10 cellular contexts compared by ENCODE assay signal in the genomic region with DNA sequence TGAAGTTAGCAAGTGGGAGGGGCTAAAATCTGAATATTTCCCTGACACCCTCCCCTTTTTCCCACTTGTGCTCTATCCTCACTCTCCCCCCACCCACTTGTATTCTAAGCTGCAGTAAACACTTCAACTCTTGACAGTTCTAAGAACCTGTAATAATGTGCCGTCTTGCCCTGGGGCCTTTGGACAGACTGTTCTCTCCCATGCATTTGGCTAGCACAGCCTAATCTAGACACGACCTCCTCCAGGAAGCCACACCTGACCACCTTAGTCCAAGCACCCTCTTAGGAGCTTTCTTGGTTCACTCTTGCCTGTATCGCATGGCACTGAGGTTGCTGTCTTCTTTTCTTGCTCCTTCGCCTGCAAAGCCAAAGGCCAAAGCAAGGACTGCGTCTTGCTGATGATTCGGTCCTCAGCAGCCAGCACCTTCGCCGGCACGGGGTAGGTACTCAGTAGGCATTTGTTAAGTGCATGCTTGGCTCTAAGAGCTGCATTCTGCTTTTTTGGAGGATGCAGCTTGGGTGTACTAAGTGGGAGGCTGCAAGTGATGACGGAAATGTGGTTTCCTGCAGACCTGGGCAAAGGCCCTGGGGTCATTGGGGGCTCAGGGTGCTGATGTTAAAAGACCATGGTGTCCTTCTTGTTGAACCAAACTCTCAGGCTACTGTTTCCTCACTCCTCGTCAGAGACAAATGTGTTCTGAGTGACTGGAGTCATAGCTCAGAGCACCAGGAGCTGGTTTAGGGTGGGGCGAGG. TPM values are rescaled to one million over a fixed set of nuclear protein-coding genes. Genes with fewer than 3 reads are reported as not detected.
DNase-seq lines count a peak whose midpoint lies in the region; FAIRE-seq and TF ChIP-seq lines count a peak whose summit lies in the region.
"Had no signal": no experiment of that assay in that cellular context is flagged by ENCODE, and none has a peak within 500 bp of the region (broad histone marks: within the 10 kb centered on the region; RNA-seq: fewer than 3 reads in every experiment).

No MANE protein-coding gene starts in this region.

- DNase-seq in HT-29 (ENCODE audit: low spot score) (peak; percentile 42), bronchial epithelial cell (ENCODE audit: low read depth) (no peak), RKO (ENCODE audit: low spot score) (no peak), GOT3 (lab: John Stamatoyannopoulos, UW) (no peak), AG08396 (ENCODE audit: low spot score) (no peak), chondrocyte (ENCODE audit: low spot score) (no peak)
- DNase-seq: NCI-H446 treated with DMSO at 0.1 percent for 48 hours had no signal

- no peaks in the 10 kb centered on the region for H3K27me3 Mint-ChIP-seq in chondrocyte (ENCODE audit: low read depth)
- H3K27me3 Mint-ChIP-seq: IgD-negative memory B cell had no signal

- no peak for TF ChIP-seq CTCF in bronchial epithelial cell (IDR thresholded peaks at IDR 0.05; ENCODE audit: insufficient read depth, low read length, severe bottlenecking)
- no peak for TF ChIP-seq CTCF in chondrocyte (IDR thresholded peaks at IDR 0.05)

- H3K4me3 ChIP-seq in BLaER1 treated with 17β-estradiol and CSF1 and Interleukin-3, amounts not matched to agents 10 nM and 100 nM = peak overlapping the region in 2 of 10 experiments; percentile 82 to 89; a peak in 3 of 20 replicates
- no peak overlapping the region for H3K4me3 ChIP-seq in bronchial epithelial cell (ENCODE audit: low read depth, low read length)
- peak overlapping the region in 1 of 2 donors; percentile 3 for H3K4me3 ChIP-seq in mucosa of rectum (ENCODE audit: low read length in 2 of 2)

- peak overlapping the region in 7 of 11 experiments; percentile 7 to 99 (median 96); a peak in 8 of 22 replicates for H3K9ac ChIP-seq in BLaER1 treated with 17β-estradiol and CSF1 and Interleukin-3, amounts not matched to agents 10 nM and 100 nM
- peak overlapping the region in 1 of 2 donors; percentile 24 for H3K9ac ChIP-seq in mucosa of rectum (ENCODE audit: low read depth in 1 of 2, low read length in 2 of 2)

- H3K4me2 ChIP-seq in BLaER1 treated with 17β-estradiol and CSF1 and Interleukin-3, amounts not matched to agents 10 nM and 100 nM = peak overlapping the region; percentile 91 to 99 (median 94)

- no peaks in the 10 kb centered on the region for H3K9me3 ChIP-seq in BLaER1 treated with 17β-estradiol and CSF1 and Interleukin-3, amounts not matched to agents 10 nM and 100 nM (replicated peaks in 1 of 11)
- H3K9me3 ChIP-seq in mucosa of rectum (ENCODE audit: control insufficient read depth in 2 of 2, low read length in 2 of 2) = no peaks in the 10 kb centered on the region

- peaks cover 37 to 52% (median 48%) of the 10 kb centered on the region in 10 experiments for H3K4me1 ChIP-seq in BLaER1 treated with 17β-estradiol and CSF1 and Interleukin-3, amounts not matched to agents 10 nM and 100 nM
- H3K4me1 ChIP-seq in mucosa of rectum (ENCODE audit: control insufficient read depth in 2 of 2, insufficient read depth in 2 of 2, low read length in 2 of 2) = peaks cover 19 to 33% of the 10 kb centered on the region in 2 donors

- H3K27me3 ChIP-seq in BLaER1 treated with 17β-estradiol and CSF1 and Interleukin-3, amounts not matched to agents 10 nM and 100 nM = no peaks in the 10 kb centered on the region
- no peaks in the 10 kb centered on the region for H3K27me3 ChIP-seq in bronchial epithelial cell (ENCODE audit: control insufficient read depth, insufficient read depth, low read length)
- no peaks in the 10 kb centered on the region for H3K27me3 ChIP-seq in mucosa of rectum (ENCODE audit: control insufficient read depth in 2 of 2, insufficient read depth in 2 of 2, low read length in 2 of 2)

- peak; percentile 77 for FAIRE-seq in bronchial epithelial cell (lab: Jason Lieb, UNC)

- no peaks in the 10 kb centered on the region for H3K36me3 Mint-ChIP-seq in chondrocyte (ENCODE audit: low read depth)

- peaks cover 0 to 12% (median 0%) of the 10 kb centered on the region in 11 experiments; a peak in 2 of 22 replicates for H4K20me1 ChIP-seq in BLaER1 treated with 17β-estradiol and CSF1 and Interleukin-3, amounts not matched to agents 10 nM and 100 nM

- H3K9me3 Mint-ChIP-seq in chondrocyte (ENCODE audit: low read depth) = no peaks in the 10 kb centered on the region
- H3K9me3 Mint-ChIP-seq: IgD-negative memory B cell had no signal

- peaks cover 20% of the 10 kb centered on the region for H3K4me1 Mint-ChIP-seq in chondrocyte (ENCODE audit: low read depth)

- H3K4me3 Mint-ChIP-seq in chondrocyte (ENCODE audit: unreplicated experiment) = no peak overlapping the region

- peak overlapping the region in 7 of 11 experiments; percentile 96 to 99 (median 98); a peak in 9 of 22 replicates for H3K27ac ChIP-seq in BLaER1 treated with 17β-estradiol and CSF1 and Interleukin-3, amounts not matched to agents 10 nM and 100 nM
- peak overlapping the region; percentile 43 to 57 for H3K27ac ChIP-seq in mucosa of rectum (ENCODE audit: low read depth in 2 of 2, low read length in 2 of 2)

- H3K36me3 ChIP-seq in BLaER1 treated with 17β-estradiol and CSF1 and Interleukin-3, amounts not matched to agents 10 nM and 100 nM = peaks cover 0 to 11% (median 0%) of the 10 kb centered on the region in 11 experiments; a peak in 2 of 22 replicates
- H3K36me3 ChIP-seq in bronchial epithelial cell (ENCODE audit: control insufficient read depth, insufficient read depth, low read length) = no peaks in the 10 kb centered on the region
- H3K36me3 ChIP-seq in mucosa of rectum (ENCODE audit: control insufficient read depth in 2 of 2, insufficient read depth in 2 of 2, low read length in 2 of 2) = no peaks in the 10 kb centered on the region

- H3K27ac Mint-ChIP-seq in chondrocyte (ENCODE audit: unreplicated experiment) = no peak overlapping the region

RNA-seq across cellular contexts. Expression of gene ZNF710, which starts 2.0 kb away (rescaled TPM):
- total RNA-seq in HT-29 (2014; rRNA removed; shearing (Covaris generic)) = 47.3 and 66.9 TPM in 2 replicates
- 7.6 and 11.9 TPM in 2 replicates for total RNA-seq in bronchial epithelial cell
- total RNA-seq in chondrocyte = 6.7 to 14.4 TPM (median 12.9 TPM) in 3 replicates
